8 cellular contexts compared by ENCODE assay signal in the genomic region with DNA sequence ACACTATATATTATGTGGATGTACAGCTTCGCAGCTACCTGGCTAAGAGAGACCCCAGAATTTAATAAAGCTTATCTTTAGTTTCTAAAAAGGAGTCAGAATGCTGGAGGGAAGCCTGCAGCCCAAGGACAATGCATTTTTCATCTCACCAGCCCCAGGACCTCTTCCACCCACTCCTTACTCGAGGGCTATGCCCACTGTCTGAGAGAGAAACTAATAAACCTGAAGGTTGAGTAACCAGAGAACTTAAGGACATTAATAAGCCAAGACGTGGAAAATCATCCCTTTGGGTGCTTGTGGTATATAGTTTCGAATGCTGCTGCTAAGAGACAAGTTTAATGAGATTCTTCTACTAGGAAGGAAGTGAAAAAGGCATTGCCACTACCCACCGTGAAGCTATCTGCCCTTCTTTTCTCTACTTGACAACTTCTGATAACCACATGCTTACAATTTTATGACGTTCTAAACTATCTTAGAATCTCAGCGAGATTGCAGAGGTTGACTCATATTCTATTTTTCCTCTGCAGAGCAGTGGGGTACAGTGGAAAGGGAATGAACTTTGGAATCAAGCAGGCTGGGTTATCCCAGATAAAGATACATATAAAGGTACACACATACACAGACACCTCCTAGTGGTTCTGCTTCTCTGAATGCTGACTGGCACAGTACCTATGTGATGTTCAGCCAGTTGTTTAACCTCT.
DNase-seq lines count a peak whose midpoint lies in the region; ATAC-seq and TF ChIP-seq lines count a peak whose summit lies in the region.

No MANE protein-coding gene starts in this region.

- DNase-seq in nucleus accumbens (lab: John Stamatoyannopoulos, UW) (no peak), HEK293T (ENCODE audit: extremely low spot score) (no peak), epidermal melanocyte (ENCODE audit: insufficient read length, low spot score) (no peak)
- no peak for DNase-seq in stimulated activated naive CD4-positive, alpha-beta T cell treated with Interleukin-2 at 50 U/mL for 16 hours (lab: John Stamatoyannopoulos, UW)

- H3K9ac ChIP-seq in SU-DHL-6 (ENCODE audit: low read length) (peak overlapping the region; percentile 13; the same call in 1 of the 2 replicates), mucosa of stomach (ENCODE audit: low read length) (no peak overlapping the region)

- H3K4me3 ChIP-seq in SU-DHL-6 (ENCODE audit: insufficient read depth, low read length, poor library complexity, severe bottlenecking) (no peak overlapping the region), mucosa of stomach (ENCODE audit: low read length) (peak overlapping the region; percentile 22)

- H3K36me3 ChIP-seq in SU-DHL-6 (ENCODE audit: low read length) (no peaks in the 10 kb centered on the region), mucosa of stomach (ENCODE audit: control insufficient read depth, insufficient read depth, low read length) (no peaks in the 10 kb centered on the region)

- peaks cover 49% of the 10 kb centered on the region for H3K4me1 ChIP-seq in mucosa of stomach (ENCODE audit: control insufficient read depth, insufficient read depth, low read length)

- peaks cover 17% of the 10 kb centered on the region for H3F3A ChIP-seq in SU-DHL-6 (ENCODE audit: insufficient read depth)

- H3K9me2 ChIP-seq in SU-DHL-6 (replicated peaks; ENCODE audit: insufficient read depth, low read length): no peaks in the 10 kb centered on the region

- TF ChIP-seq CTCF in SU-DHL-6 (IDR thresholded peaks at IDR 0.05; ENCODE audit: insufficient read depth, low read length, poor library complexity, severe bottlenecking): no peak

- ATAC-seq in GM18502 (IDR thresholded peaks at IDR 0.05; ENCODE audit: poor library complexity, unreplicated experiment): peak; percentile 33
- ATAC-seq in HG02763 (IDR thresholded peaks at IDR 0.05; ENCODE audit: unreplicated experiment): peak; percentile 15

- peak overlapping the region; percentile 48 for H3K4me2 ChIP-seq in SU-DHL-6 (ENCODE audit: low read depth, low read length, poor library complexity, severe bottlenecking)

- no peaks in the 10 kb centered on the region for H4K20me1 ChIP-seq in SU-DHL-6 (ENCODE audit: low read depth, low read length)

- H3K27me3 ChIP-seq in SU-DHL-6 (ENCODE audit: low read length) (no peaks in the 10 kb centered on the region), mucosa of stomach (ENCODE audit: control insufficient read depth, insufficient read depth, low read length) (no peaks in the 10 kb centered on the region)

- no peaks in the 10 kb centered on the region for H3K9me3 ChIP-seq in SU-DHL-6 (ENCODE audit: insufficient read depth, low read length)
- H3K9me3 ChIP-seq in mucosa of stomach (ENCODE audit: control insufficient read depth, low read length): no peaks in the 10 kb centered on the region

- H3K27ac ChIP-seq in SU-DHL-6 (ENCODE audit: low read depth, low read length): peak overlapping the region; percentile 46

- H2AFZ ChIP-seq in SU-DHL-6 (ENCODE audit: low read depth, low read length, severe bottlenecking): no peak overlapping the region

- peaks cover 24% of the 10 kb centered on the region for H3K79me2 ChIP-seq in SU-DHL-6 (ENCODE audit: insufficient read depth, low read length)

- POLR2A ChIA-PET in HEK293T (lab: Yijun Ruan, JAX): no interaction called here

- CTCF ChIA-PET in HEK293T (lab: Yijun Ruan, JAX): no interaction called here

TF ChIP-seq in HEK293T, 16 proteins besides CTCF, POLR2A, EP300 and RAD21:
- TF ChIP-seq NFRKB (IDR thresholded peaks at IDR 0.05) (no peak), FOXM1 (IDR thresholded peaks at IDR 0.05; ENCODE audit: borderline replicate concordance) (no peak), ARNT (IDR thresholded peaks at IDR 0.05) (no peak), ELF4 (IDR thresholded peaks at IDR 0.05) (no peak), SUZ12 (IDR thresholded peaks at IDR 0.05) (no peak), FOXA1 (IDR thresholded peaks at IDR 0.05) (no peak), SP1 (IDR thresholded peaks at IDR 0.05) (no peak), TARDBP (IDR thresholded peaks at IDR 0.05) (no peak), ZNF384 (IDR thresholded peaks at IDR 0.05) (no peak), BHLHE40 (IDR thresholded peaks at IDR 0.05; ENCODE audit: borderline replicate concordance) (no peak), FOXK2 (IDR thresholded peaks at IDR 0.05) (no peak), CTBP1 (IDR thresholded peaks at IDR 0.05; ENCODE audit: borderline replicate concordance) (no peak), HDGF (IDR thresholded peaks at IDR 0.05; ENCODE audit: borderline replicate concordance) (no peak), LEF1 (IDR thresholded peaks at IDR 0.05; ENCODE audit: borderline replicate concordance) (no peak), PKNOX1 (IDR thresholded peaks at IDR 0.05) (no peak)
TF ChIP-seq in HEK293T: peak in this region for 0.
